11 cellular contexts compared by ENCODE assay signal in the genomic region with DNA sequence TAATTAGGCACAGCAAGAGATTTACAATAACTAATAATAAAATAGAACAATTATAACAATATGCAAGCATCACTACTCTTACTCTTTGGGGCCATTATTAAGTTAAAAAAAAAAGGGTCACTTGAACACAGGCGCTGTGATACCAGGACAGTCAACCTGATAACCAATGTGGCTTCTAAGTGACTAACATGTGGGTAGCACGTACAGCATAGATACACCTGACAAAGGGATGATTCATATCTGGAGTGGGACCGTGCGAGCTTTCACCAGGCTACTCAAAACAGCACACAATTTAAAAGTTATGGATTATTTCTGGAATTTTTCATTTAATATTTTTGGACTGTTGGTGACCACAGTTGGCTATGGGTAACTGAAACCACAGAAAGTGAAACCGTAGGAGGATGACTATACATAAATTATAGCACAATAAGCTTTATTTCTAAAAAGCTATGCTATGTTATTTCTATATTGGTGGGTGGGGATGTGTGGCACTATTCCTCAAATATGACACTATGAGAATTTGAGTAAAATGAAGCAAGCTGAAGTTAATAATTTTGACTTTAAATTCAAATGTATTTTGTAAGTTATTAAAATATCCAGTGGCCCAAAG.
DNase-seq lines count a peak whose midpoint lies in the region; ATAC-seq, FAIRE-seq and TF ChIP-seq lines count a peak whose summit lies in the region.
"Had no signal": no experiment of that assay in that cellular context is flagged by ENCODE, and none has a peak within 500 bp of the region (broad histone marks: within the 10 kb centered on the region; RNA-seq: fewer than 3 reads in every experiment).

No MANE protein-coding gene starts in this region.

- DNase-seq in GM18507 (ENCODE audit: extremely low spot score, insufficient read length, low read depth) (no peak), K562 (ENCODE audit: extremely low read depth in 1 of 4, low spot score in 3 of 4) (peak in 1 of 4 experiments; percentile 21), glomerular visceral epithelial cell (ENCODE audit: extremely low spot score) (no peak), NCI-H187 treated with DMSO at 0.1 percent for 48 hours (lab: John Stamatoyannopoulos, UW) (no peak), SK-N-SH (no peak)
- DNase-seq in CD8-positive, alpha-beta T cell, result no peak
- DNase-seq: NCI-H1048 had no signal

- CTCF ChIA-PET in K562 (lab: Yijun Ruan, JAX; ENCODE audit: low intra/inter-chr PET ratio) (no interaction called here), SK-N-SH (lab: Yijun Ruan, JAX) (interaction anchor here (0.6 kb wide), 1 partner anchor 390 kb away, joined by 3 read pairs; no protein-coding TSS in a partner anchor)
- CTCF ChIA-PET in CD8-positive, alpha-beta T cell (lab: Charles Lee), result no interaction called here

- no peak overlapping the region for H3K4me3 ChIP-seq in K562
- H3K4me3 ChIP-seq in CD8-positive, alpha-beta T cell (ENCODE audit: low read depth, low read length), result no peak overlapping the region
- H3K4me3 ChIP-seq in SK-N-SH (ENCODE audit: low read depth in 2 of 2, low read length in 1 of 2), result no peak overlapping the region

- FAIRE-seq in GM18507 (lab: Jason Lieb, UNC) (peak; percentile 89), K562 (lab: Jason Lieb, UNC) (no peak)
- FAIRE-seq: endometrium, TTC549 had no signal

- H3K4me2 ChIP-seq in K562 (ENCODE audit: insufficient read depth, low read length) (no peak overlapping the region), SK-N-SH (no peak overlapping the region)

- no peaks in the 10 kb centered on the region for H3K9me3 ChIP-seq in K562 (replicated peaks; ENCODE audit: control insufficient read depth, insufficient read depth, low read depth, low read length)
- no peaks in the 10 kb centered on the region for H3K9me3 ChIP-seq in CD8-positive, alpha-beta T cell (ENCODE audit: low read length)
- H3K9me3 ChIP-seq in SK-N-SH, result no peaks in the 10 kb centered on the region; the same call in 1 of the 2 replicates

- H3K9me2 ChIP-seq in SK-N-SH, result no peaks in the 10 kb centered on the region

- no peak overlapping the region for H3K9ac ChIP-seq in K562 (ENCODE audit: insufficient read depth in 1 of 2, low read depth in 2 of 2, low read length in 2 of 2)
- no peak overlapping the region for H3K9ac ChIP-seq in SK-N-SH

- H3K27ac ChIP-seq in K562 (ENCODE audit: extremely low read depth, low read depth, low read length) (no peak overlapping the region), SK-N-SH (ENCODE audit: low read depth in 2 of 2, low read length in 1 of 2) (no peak overlapping the region)
- H3K27ac ChIP-seq in CD8-positive, alpha-beta T cell (ENCODE audit: low read depth, low read length), result no peak overlapping the region

- TF ChIP-seq POLR2A in K562 (conservative IDR thresholded peaks at IDR 0.05), result no peak

- TF ChIP-seq EP300 in K562 (IDR thresholded peaks at IDR 0.05; ENCODE audit: low read length) (no peak), SK-N-SH (IDR thresholded peaks at IDR 0.05; ENCODE audit: borderline replicate concordance in 1 of 2, low read depth in 1 of 2, low read length in 1 of 2) (no peak)

- H3K9me3 Mint-ChIP-seq in CD8-positive, alpha-beta T cell, result peaks cover 5% of the 10 kb centered on the region

- H3K27me3 ChIP-seq in K562 (ENCODE audit: control insufficient read depth in 2 of 2, insufficient read depth in 2 of 2, low read length in 2 of 2) (no peaks in the 10 kb centered on the region), SK-N-SH (ENCODE audit: insufficient read depth) (no peaks in the 10 kb centered on the region)
- no peaks in the 10 kb centered on the region for H3K27me3 ChIP-seq in CD8-positive, alpha-beta T cell (ENCODE audit: insufficient read depth, low read length)

- no peak overlapping the region for H3K27ac Mint-ChIP-seq in CD8-positive, alpha-beta T cell

- H4K20me1 ChIP-seq in K562 (replicated peaks; ENCODE audit: control insufficient read depth, insufficient read depth, low read length), result no peaks in the 10 kb centered on the region
- H4K20me1 ChIP-seq in SK-N-SH (ENCODE audit: insufficient read depth), result no peaks in the 10 kb centered on the region

- H3F3A ChIP-seq in SK-N-SH (replicated peaks; ENCODE audit: insufficient read depth), result peaks cover 5% of the 10 kb centered on the region

- TF ChIP-seq RAD21 in K562 (CRISPR knock-in tag; conservative IDR thresholded peaks at IDR 0.05 in 1 of 2, IDR thresholded peaks at IDR 0.05 in 1 of 2) (no peak), SK-N-SH (IDR thresholded peaks at IDR 0.05; ENCODE audit: low read length) (no peak)

- ATAC-seq in GM21390 (IDR thresholded peaks at IDR 0.05; ENCODE audit: unreplicated experiment) (peak; percentile 98), HG03378 (IDR thresholded peaks at IDR 0.05; ENCODE audit: unreplicated experiment) (peak; percentile 100), K562 (0 out of 3 replicates have a peak, but pooled peaks have one; percentile 31)
- no peak for ATAC-seq in CD8-positive, alpha-beta T cell

- POLR2A ChIA-PET in K562 (lab: Yijun Ruan, JAX) (interaction anchor here (2.3 kb wide), 1 partner anchor 13 kb away, joined by 6 read pairs; no protein-coding TSS in a partner anchor), SK-N-SH (lab: Yijun Ruan, JAX) (no interaction called here)
- POLR2A ChIA-PET in CD8-positive, alpha-beta T cell (lab: Charles Lee), result no interaction called here

- H3K4me1 Mint-ChIP-seq in CD8-positive, alpha-beta T cell (ENCODE audit: low read depth), result no peaks in the 10 kb centered on the region

- H3K79me2 ChIP-seq in K562 (ENCODE audit: control insufficient read depth, insufficient read depth, low read length), result no peaks in the 10 kb centered on the region
- H3K79me2 ChIP-seq in SK-N-SH (ENCODE audit: insufficient read depth), result no peaks in the 10 kb centered on the region

- intact Hi-C loops in K562 (cut with micrococcal nuclease), result no loop called here
- intact Hi-C loops in CD8-positive, alpha-beta T cell (cut with DNase I, micrococcal nuclease), result no loop called here

- TF ChIP-seq CTCF in K562 (IDR thresholded peaks at IDR 0.05 in 2 of 3, conservative IDR thresholded peaks at IDR 0.05 in 1 of 3; ENCODE audit: insufficient read depth in 2 of 3, low read depth in 1 of 3, low read length in 3 of 3) (no peak), SK-N-SH (IDR thresholded peaks at IDR 0.05) (no peak)
- TF ChIP-seq CTCF in CD8-positive, alpha-beta T cell (IDR thresholded peaks at IDR 0.05), result no peak

- H3K4me3 Mint-ChIP-seq in CD8-positive, alpha-beta T cell, result no peak overlapping the region

- in situ Hi-C loops in K562 (cut with MboI), result no loop called here

- no peaks in the 10 kb centered on the region for H3K9me1 ChIP-seq in K562 (ENCODE audit: control insufficient read depth, insufficient read depth, low read length)

- no peak overlapping the region for H2AFZ ChIP-seq in K562 (ENCODE audit: low read depth, low read length)
- H2AFZ ChIP-seq in SK-N-SH (ENCODE audit: low read depth), result no peak overlapping the region

- H3K36me3 ChIP-seq in K562 (ENCODE audit: control insufficient read depth, insufficient read depth, low read length) (no peaks in the 10 kb centered on the region), SK-N-SH (replicated peaks in 1 of 2; ENCODE audit: control insufficient read depth in 1 of 2, insufficient read depth in 2 of 2, low read length in 1 of 2) (peaks cover 25 to 29% of the 10 kb centered on the region in 2 experiments)
- H3K36me3 ChIP-seq in CD8-positive, alpha-beta T cell (ENCODE audit: insufficient read depth, low read length), result no peaks in the 10 kb centered on the region

- no peaks in the 10 kb centered on the region; a peak in 1 of 5 replicates for H3K4me1 ChIP-seq in K562 (replicated peaks in 1 of 2; ENCODE audit: control insufficient read depth in 2 of 2, insufficient read depth in 2 of 2, low read length in 2 of 2)
- no peaks in the 10 kb centered on the region for H3K4me1 ChIP-seq in CD8-positive, alpha-beta T cell (ENCODE audit: insufficient read depth, low read length)
- peaks cover 0 to 4% of the 10 kb centered on the region in 2 experiments; a peak in 2 of 4 replicates for H3K4me1 ChIP-seq in SK-N-SH (ENCODE audit: control insufficient read depth in 1 of 2, insufficient read depth in 2 of 2, low read depth in 1 of 2, low read length in 1 of 2)

- H3K36me3 Mint-ChIP-seq in CD8-positive, alpha-beta T cell, result peaks cover 53% of the 10 kb centered on the region

- WGBS in K562 (ENCODE audit: insufficient coverage, low coverage, missing lambda C conversion rate), result 13% methylated on average over 5 of the region's 5 CpGs
- 95% methylated on average over 5 of the region's 5 CpGs for WGBS in SK-N-SH (ENCODE audit: low lambda C conversion rate)

- H3K27me3 Mint-ChIP-seq in CD8-positive, alpha-beta T cell (ENCODE audit: low read depth), result no peaks in the 10 kb centered on the region

- no TSS peak for BruUV-seq in K562 (replicated peaks; lab: Mats Ljungman, UMichigan)

TF ChIP-seq in K562, 482 proteins besides CTCF, POLR2A, EP300 and RAD21 (continues in another document):
- TF ChIP-seq PML (IDR thresholded peaks at IDR 0.05; ENCODE audit: low read length), result no peak
- TF ChIP-seq CHCHD3 (CRISPR knock-in tag; IDR thresholded peaks at IDR 0.05), result no peak
- TF ChIP-seq FOSL1 (tag; conservative IDR thresholded peaks at IDR 0.05), result peak; percentile 44
- peak; percentile 72 for TF ChIP-seq ZNF316 (IDR thresholded peaks at IDR 0.05)
- TF ChIP-seq, protein P1, sequence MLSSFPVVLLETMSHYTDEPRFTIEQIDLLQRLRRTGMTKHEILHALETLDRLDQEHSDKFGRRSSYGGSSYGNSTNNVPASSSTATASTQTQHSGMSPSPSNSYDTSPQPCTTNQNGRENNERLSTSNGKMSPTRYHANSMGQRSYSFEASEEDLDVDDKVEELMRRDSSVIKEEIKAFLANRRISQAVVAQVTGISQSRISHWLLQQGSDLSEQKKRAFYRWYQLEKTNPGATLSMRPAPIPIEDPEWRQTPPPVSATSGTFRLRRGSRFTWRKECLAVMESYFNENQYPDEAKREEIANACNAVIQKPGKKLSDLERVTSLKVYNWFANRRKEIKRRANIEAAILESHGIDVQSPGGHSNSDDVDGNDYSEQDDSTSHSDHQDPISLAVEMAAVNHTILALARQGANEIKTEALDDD (IDR thresholded peaks at IDR 0.05), result peak; percentile 71
- TF ChIP-seq MAFG (tag; conservative IDR thresholded peaks at IDR 0.05), result peak; percentile 77

TF ChIP-seq in SK-N-SH, 30 proteins besides CTCF, POLR2A, EP300 and RAD21 (continues in another document):
- TF ChIP-seq NRF1 (IDR thresholded peaks at IDR 0.05; ENCODE audit: low read depth, low read length), result no peak
- TF ChIP-seq GATA2 (CRISPR knock-in tag; IDR thresholded peaks at IDR 0.05), result no peak
- TF ChIP-seq POLR2AphosphoS5 (IDR thresholded peaks at IDR 0.05; ENCODE audit: low read depth, low read length), result no peak
